ENCODE assay signal across 18 cellular contexts in the genomic region with DNA sequence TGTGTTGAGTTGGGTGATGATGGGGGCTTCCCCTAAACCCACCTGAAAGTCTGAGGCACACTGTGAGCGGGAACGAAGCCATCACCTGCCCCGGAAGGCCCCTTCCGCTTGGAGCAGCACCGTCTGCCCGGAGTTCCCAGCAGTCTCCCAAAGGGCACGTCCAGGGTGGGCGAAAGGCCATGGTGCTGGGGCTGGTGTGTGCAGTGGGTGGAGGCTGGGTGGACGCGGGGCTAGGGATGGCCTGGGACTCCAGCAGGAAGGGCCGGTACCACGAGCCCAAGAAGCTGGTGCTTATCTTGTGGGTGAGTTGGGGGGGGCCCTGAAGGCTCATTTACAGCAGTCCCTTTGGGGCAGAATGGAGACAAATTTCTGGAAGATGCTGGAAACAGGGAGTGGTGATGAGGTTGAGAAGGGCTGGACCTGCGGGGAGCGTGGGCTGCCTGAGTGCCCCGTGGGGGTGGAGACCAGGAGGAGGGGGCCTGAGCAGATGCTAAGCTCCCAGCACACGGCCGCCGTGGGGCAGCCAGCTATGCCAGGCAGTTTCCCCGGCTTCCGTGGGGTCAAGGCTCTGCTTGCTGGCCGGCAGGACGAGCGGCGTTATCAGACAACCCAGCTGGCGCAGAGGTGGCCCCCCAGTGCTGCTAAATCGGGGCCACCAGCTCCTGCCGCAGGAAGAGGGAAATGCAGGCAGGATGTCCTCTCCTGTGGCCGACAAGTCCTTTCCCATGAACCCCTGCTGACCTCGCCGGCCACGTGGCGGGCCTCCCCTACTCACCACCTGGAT. TPM values are rescaled to one million over a fixed set of nuclear protein-coding genes. Genes with fewer than 3 reads are reported as not detected.
A peak's percentile ranks its signal among the peaks of the same experiment; 100 is the strongest.
DNase-seq lines count a peak whose midpoint lies in the region; FAIRE-seq and TF ChIP-seq lines count a peak whose summit lies in the region.
"Had no signal": no experiment of that assay in that cellular context is flagged by ENCODE, and none has a peak within 500 bp of the region (broad histone marks: within the 10 kb centered on the region; RNA-seq: fewer than 3 reads in every experiment).

No MANE protein-coding gene starts in this region.

- H3K36me3 ChIP-seq in H7 (replicated peaks; ENCODE audit: control insufficient read depth, insufficient read depth, low read length) (no peaks in the 10 kb centered on the region), sigmoid colon (no peaks in the 10 kb centered on the region)
- H3K36me3 ChIP-seq: stomach had no signal

- peak overlapping the region in 1 of 4 donors; percentile 12 for H3K27ac ChIP-seq in sigmoid colon

- H3K9me3 ChIP-seq in sigmoid colon, result no peaks in the 10 kb centered on the region
- H3K9me3 ChIP-seq: stomach had no signal

- no peak for TF ChIP-seq CTCF in sigmoid colon (IDR thresholded peaks at IDR 0.05)
- TF ChIP-seq CTCF in D721Med (IDR thresholded peaks at IDR 0.05; ENCODE audit: insufficient read depth, missing control alignments), result no peak

- no peak for TF ChIP-seq EP300 in sigmoid colon (IDR thresholded peaks at IDR 0.05)

- DNase-seq in H7, result peak; percentile 48
- DNase-seq in dermis blood vessel endothelial cell, result peak; percentile 86
- DNase-seq in iPS-NIHi11 (ENCODE audit: low spot score), result peak; percentile 3
- peak; percentile 68 for DNase-seq in sigmoid colon
- DNase-seq in NCI-H82 (lab: John Stamatoyannopoulos, UW), result no peak
- DNase-seq in middle frontal gyrus (ENCODE audit: extremely low spot score, low spot score), result no peak
- no peak for DNase-seq in NCI-H345 treated with DMSO at 0.1 percent for 48 hours (lab: John Stamatoyannopoulos, UW; ENCODE audit: unreplicated experiment)
- DNase-seq in D721Med (ENCODE audit: insufficient read length, low spot score), result no peak
- DNase-seq: effector CD8-positive, alpha-beta T cell; Kasumi-1; NCI-H1417; SIG-M5; stomach had no signal

- H3K4me3 ChIP-seq in H7 (ENCODE audit: insufficient read depth, low read depth, low read length), result no peak overlapping the region
- H3K4me3 ChIP-seq in sigmoid colon, result no peak overlapping the region
- H3K4me3 ChIP-seq: lung, stomach had no signal

- H3K27me3 ChIP-seq in H7 (ENCODE audit: control insufficient read depth, insufficient read depth, low read length) (peaks cover 26% of the 10 kb centered on the region), sigmoid colon (peaks cover 21 to 53% (median 30%) of the 10 kb centered on the region in 3 donors)

- 57 to 77% methylated on average over 32 of the region's 32 CpGs for WGBS in sigmoid colon, 2 donors

- peaks cover 0 to 16% (median 15%) of the 10 kb centered on the region in 4 donors for H3K4me1 ChIP-seq in sigmoid colon

- intact Hi-C loops in sigmoid colon (cut with DNase I), result no loop called here

- TF ChIP-seq POLR2A in sigmoid colon (IDR thresholded peaks at IDR 0.05), result no peak

- FAIRE-seq in D721Med (lab: Jason Lieb, UNC), result no peak

RNA-seq across cellular contexts. Expression of a gene that starts 4.4 kb away (rescaled TPM):
- 7.2 and 13.8 TPM in 2 replicates for total RNA-seq in H7 (2014; rRNA removed; shearing (Covaris generic))
- total RNA-seq in dermis blood vessel endothelial cell (341 and 471 TPM in 2 replicates), sigmoid colon (10 to 100 TPM in 1 of 4 donors, 1 to 10 TPM in 3; 5.3 to 16.9 (median 8.6) TPM)
- polyA plus RNA-seq in sigmoid colon, result 1 to 10 TPM in 1 of 3 donors, under 1 TPM in 2; 0.23 to 6.2 (median 0.60) TPM
- total RNA-seq: H4 had no signal

RNA-seq across cellular contexts. Expression of a gene that starts 53.7 kb away (rescaled TPM):
- not detected in 2 replicates for total RNA-seq in H7 (2014; rRNA removed; shearing (Covaris generic))
- total RNA-seq in dermis blood vessel endothelial cell, result 0.74 and 0.85 TPM in 2 replicates
- total RNA-seq in sigmoid colon, result not detected
- under 1 TPM in 1 of 3 donors, not detected in 2; 0.83 TPM for polyA plus RNA-seq in sigmoid colon
- total RNA-seq: H4; renal cortical epithelial cell; T-helper 2 cell treated with Interferon-gamma antibody and Interleukin-4, amounts not matched to agents 100 ng/mL and 5 ng/mL, for 36 hours had no signal
- polyA plus RNA-seq: naive thymus-derived CD8-positive, alpha-beta T cell had no signal

Comparison
In these comparisons a context has a peak if more than half of its experiments do, and no peak if none do; other contexts are left out.
1. DNase-seq: peak in H7 (single experiment), dermis blood vessel endothelial cell (single experiment), iPS-NIHi11 (single experiment) and sigmoid colon (single experiment); none in NCI-H82 (single experiment), middle frontal gyrus (single experiment), NCI-H345 treated with DMSO at 0.1 percent for 48 hours (single experiment) and D721Med (single experiment).
2. RNA of a gene that starts 4.4 kb away (total RNA-seq): 341 to 471 TPM in dermis blood vessel endothelial cell; 7.2 to 13.8 TPM in H7 and 5.3 to 16.9 TPM in sigmoid colon; every median in the first group is over 10 times any median in the second.